ENCODE assay signal across 20 cellular contexts in the genomic region with DNA sequence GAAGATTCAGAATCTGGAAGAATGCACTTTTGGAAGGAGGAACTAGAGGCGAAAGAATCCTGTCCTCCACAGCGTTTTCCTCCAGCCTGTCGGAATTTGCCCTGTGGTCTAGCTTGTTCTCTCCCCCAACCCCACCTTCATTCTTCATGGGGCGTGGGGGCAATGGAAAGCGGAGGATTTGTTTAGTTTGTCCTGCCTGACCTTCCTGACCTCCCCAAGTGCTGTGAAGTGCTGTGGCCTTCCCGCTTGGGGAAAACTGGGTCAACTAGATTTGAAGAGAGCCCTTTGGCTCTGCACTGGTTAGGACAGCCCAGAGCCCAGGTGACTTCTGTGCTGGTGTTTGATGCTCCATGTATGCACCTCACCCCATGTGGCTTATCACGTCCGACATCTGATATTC. TPM values are rescaled to one million over a fixed set of nuclear protein-coding genes. Genes with fewer than 3 reads are reported as not detected.
DNase-seq lines count a peak whose midpoint lies in the region; ATAC-seq, FAIRE-seq and TF ChIP-seq lines count a peak whose summit lies in the region.
"Had no signal": no experiment of that assay in that cellular context is flagged by ENCODE, and none has a peak within 500 bp of the region (broad histone marks: within the 10 kb centered on the region; RNA-seq: fewer than 3 reads in every experiment).

No MANE protein-coding gene starts in this region.

- H3K79me2 ChIP-seq in GM23338 (replicated peaks; ENCODE audit: insufficient read depth) (no peaks in the 10 kb centered on the region), H1 (ENCODE audit: control insufficient read depth in 1 of 2, insufficient read depth in 2 of 2, low read length in 2 of 2) (no peaks in the 10 kb centered on the region)

- no peak overlapping the region for H3K4me3 Mint-ChIP-seq in GM23338
- no peak overlapping the region for H3K4me3 Mint-ChIP-seq in CD8-positive, alpha-beta memory T cell
- H3K4me3 Mint-ChIP-seq: CD4-positive, CD25-positive, alpha-beta regulatory T cell had no signal

- no peak overlapping the region for H3K56ac ChIP-seq in H1 (replicated peaks; ENCODE audit: insufficient read length, low read depth, low read length)

- H4K91ac ChIP-seq in H1 (replicated peaks; ENCODE audit: insufficient read length, low read length) = no peak overlapping the region

- no peak overlapping the region for H3K4ac ChIP-seq in H1 (replicated peaks; ENCODE audit: insufficient read length, low read depth, low read length)

- no peak overlapping the region for H3K27ac Mint-ChIP-seq in GM23338
- H3K27ac Mint-ChIP-seq in CD8-positive, alpha-beta memory T cell = peak overlapping the region in 1 of 8 donors; percentile 52

- no peak overlapping the region for H2BK20ac ChIP-seq in H1 (ENCODE audit: low read length)

- intact Hi-C loops in upper lobe of right lung (cut with DNase I) = no loop called here

- no peaks in the 10 kb centered on the region for H3K79me1 ChIP-seq in H1 (ENCODE audit: low read depth, low read length)

- DNase-seq in GM23338 (ENCODE audit: low spot score) = no peak
- no peak for DNase-seq in H1 (ENCODE audit: low read depth in 1 of 2, low spot score in 2 of 2)
- DNase-seq in lung (ENCODE audit: low spot score) = peak; percentile 29
- DNase-seq in upper lobe of right lung = no peak
- DNase-seq in D721Med (ENCODE audit: insufficient read length, low spot score) = no peak
- DNase-seq in CD8-positive, alpha-beta memory T cell = no peak
- DNase-seq: CD4-positive, CD25-positive, alpha-beta regulatory T cell; DND-41; IMR-90; NCI-H1105; NCI-H1694; NCI-H446 treated with DMSO at 0.1 percent for 48 hours; NCI-H526 treated with DMSO at 0.1 percent for 48 hours; Right ventricle myocardium superior had no signal

- no peak overlapping the region for H2BK120ac ChIP-seq in H1 (replicated peaks; ENCODE audit: low read depth, low read length)

- no peak overlapping the region for H3K23ac ChIP-seq in H1 (ENCODE audit: insufficient read length)

- H4K20me1 ChIP-seq in GM23338 (replicated peaks; ENCODE audit: insufficient read depth) (no peaks in the 10 kb centered on the region), H1 (replicated peaks in 1 of 2; ENCODE audit: control insufficient read depth in 1 of 2, insufficient read depth in 2 of 2, low read length in 2 of 2) (no peaks in the 10 kb centered on the region)

- H2AK5ac ChIP-seq in H1 (ENCODE audit: low read depth, low read length) = no peak overlapping the region

- no peak overlapping the region for H3K14ac ChIP-seq in H1 (ENCODE audit: insufficient read length)

- H3K9me2 ChIP-seq in GM23338 (ENCODE audit: insufficient read depth) = no peaks in the 10 kb centered on the region

- peak overlapping the region; percentile 87; the same call in 1 of the 2 replicates for H2AFZ ChIP-seq in GM23338
- peak overlapping the region; percentile 56; the same call in 1 of the 2 replicates for H2AFZ ChIP-seq in H1 (ENCODE audit: low read length)

- no peak for TF ChIP-seq RAD21 in H1 (IDR thresholded peaks at IDR 0.05 in 1 of 2, conservative IDR thresholded peaks at IDR 0.05 in 1 of 2; ENCODE audit: low read depth in 2 of 2, low read length in 2 of 2)

- no peak overlapping the region for H2BK12ac ChIP-seq in H1 (ENCODE audit: low read depth, low read length)

- H3K4me1 ChIP-seq in GM23338 (ENCODE audit: insufficient read depth) (peaks cover 7% of the 10 kb centered on the region), H1 (replicated peaks in 1 of 4; ENCODE audit: control insufficient read depth in 3 of 4, insufficient read depth in 4 of 4, low read length in 3 of 4) (peaks cover 3 to 7% (median 5%) of the 10 kb centered on the region in 4 experiments; a peak in 5 of 7 replicates), lung (ENCODE audit: control insufficient read depth in 2 of 2, insufficient read depth in 2 of 2, low read length in 2 of 2) (peaks cover 0 to 4% of the 10 kb centered on the region in 2 donors), upper lobe of right lung (no peaks in the 10 kb centered on the region)
- no peaks in the 10 kb centered on the region for H3K4me1 ChIP-seq in CD8-positive, alpha-beta memory T cell (ENCODE audit: insufficient read depth, low read length)

- no peaks in the 10 kb centered on the region for H3K9me3 Mint-ChIP-seq in GM23338
- H3K9me3 Mint-ChIP-seq in CD8-positive, alpha-beta memory T cell = no peaks in the 10 kb centered on the region

- no peaks in the 10 kb centered on the region for H3K23me2 ChIP-seq in H1 (ENCODE audit: low read depth, low read length)

- H3F3A ChIP-seq in GM23338 (replicated peaks; ENCODE audit: low read depth) = no peaks in the 10 kb centered on the region

- no peaks in the 10 kb centered on the region for H3K36me3 Mint-ChIP-seq in GM23338 (ENCODE audit: low read depth)
- H3K36me3 Mint-ChIP-seq in CD8-positive, alpha-beta memory T cell = no peaks in the 10 kb centered on the region

- TF ChIP-seq CTCF in GM23338 (conservative IDR thresholded peaks at IDR 0.05; ENCODE audit: low read depth in 2 of 2) (no peak), H1 (IDR thresholded peaks at IDR 0.05; ENCODE audit: control extremely low read depth in 1 of 3, insufficient read depth in 1 of 3, low read depth in 1 of 3, low read length in 3 of 3) (no peak), lung (IDR thresholded peaks at IDR 0.05; ENCODE audit: control extremely low read depth, extremely low read depth) (no peak), upper lobe of right lung (IDR thresholded peaks at IDR 0.05) (no peak), D721Med (IDR thresholded peaks at IDR 0.05; ENCODE audit: insufficient read depth, missing control alignments) (no peak)

- TF ChIP-seq POLR2A in H1 (IDR thresholded peaks at IDR 0.05; ENCODE audit: control extremely low read depth in 1 of 2, low read depth in 2 of 2, low read length in 2 of 2) = no peak

- WGBS in H1 (ENCODE audit: extremely low coverage in 1 of 2, insufficient coverage in 1 of 2, insufficient read length in 1 of 2, insufficient replicate concordance in 2 of 2, low coverage in 1 of 2, low lambda C conversion rate in 2 of 2, missing lambda C conversion rate in 1 of 2), 2 experiments = 71% methylated on average over 8 of the region's 8 CpGs; no CpG with 5 or more reads in 1 of the 2 experiments
- 68 to 83% methylated on average over 8 of the region's 8 CpGs for WGBS in lung, 2 donors

- peaks cover 4% of the 10 kb centered on the region; the same call in 1 of the 3 replicates for H3K4me1 Mint-ChIP-seq in GM23338
- H3K4me1 Mint-ChIP-seq in CD8-positive, alpha-beta memory T cell = peaks cover 4 to 13% (median 5%) of the 10 kb centered on the region in 3 donors

- H3K27me3 Mint-ChIP-seq in GM23338 (ENCODE audit: insufficient read depth, low read depth, poor library complexity) = peaks cover 2% of the 10 kb centered on the region
- no peaks in the 10 kb centered on the region for H3K27me3 Mint-ChIP-seq in CD8-positive, alpha-beta memory T cell
- H3K27me3 Mint-ChIP-seq: CD4-positive, CD25-positive, alpha-beta regulatory T cell had no signal

- H2BK5ac ChIP-seq in H1 (ENCODE audit: low read depth, low read length) = no peak overlapping the region

- H4K8ac ChIP-seq in H1 (ENCODE audit: extremely low read depth, insufficient read depth, low read length) = no peak overlapping the region

- H3K36me3 ChIP-seq in GM23338 (ENCODE audit: insufficient read depth) = no peaks in the 10 kb centered on the region
- H3K36me3 ChIP-seq in H1 (ENCODE audit: control insufficient read depth in 2 of 4, insufficient read depth in 4 of 4, low read length in 3 of 4) = no peaks in the 10 kb centered on the region
- no peaks in the 10 kb centered on the region for H3K36me3 ChIP-seq in lung (ENCODE audit: control insufficient read depth in 2 of 2, insufficient read depth in 2 of 2, low read length in 2 of 2)
- no peaks in the 10 kb centered on the region for H3K36me3 ChIP-seq in upper lobe of right lung
- H3K36me3 ChIP-seq in CD8-positive, alpha-beta memory T cell (ENCODE audit: insufficient read depth, low read length) = no peaks in the 10 kb centered on the region

- no peaks in the 10 kb centered on the region for H3K27me3 ChIP-seq in GM23338 (ENCODE audit: insufficient read depth)
- H3K27me3 ChIP-seq in H1 (replicated peaks in 1 of 4; ENCODE audit: control insufficient read depth in 3 of 4, extremely low read depth in 1 of 4, insufficient read depth in 3 of 4, low read length in 3 of 4) = no peaks in the 10 kb centered on the region
- H3K27me3 ChIP-seq in lung (ENCODE audit: control insufficient read depth, insufficient read depth) = no peaks in the 10 kb centered on the region
- no peaks in the 10 kb centered on the region for H3K27me3 ChIP-seq in upper lobe of right lung
- no peaks in the 10 kb centered on the region for H3K27me3 ChIP-seq in CD8-positive, alpha-beta memory T cell (ENCODE audit: insufficient read depth, low read length, poor library complexity, severe bottlenecking)

- H3K18ac ChIP-seq in H1 (ENCODE audit: extremely low read depth, low read length) = no peak overlapping the region

- CTCF ChIA-PET in H1 (lab: Charles Lee; ENCODE audit: partially characterized antibody) = interaction anchor here (0.7 to 0.9 kb wide), 2 partner anchors 9 to 12 kb away, joined by 3 to 4 read pairs; no protein-coding TSS in a partner anchor
- CTCF ChIA-PET in CD8-positive, alpha-beta memory T cell (lab: Charles Lee) = no interaction called here

- H3K9me3 ChIP-seq in H1 (ENCODE audit: insufficient read depth in 2 of 2, low read depth in 1 of 2, low read length in 1 of 2) (no peaks in the 10 kb centered on the region), lung (ENCODE audit: control insufficient read depth in 2 of 2, insufficient read depth in 1 of 2, low read length in 1 of 2) (peaks cover 0 to 3% of the 10 kb centered on the region in 2 donors), upper lobe of right lung (no peaks in the 10 kb centered on the region)
- H3K9me3 ChIP-seq in CD8-positive, alpha-beta memory T cell (ENCODE audit: low read length) = no peaks in the 10 kb centered on the region

- peak; percentile 64 for ATAC-seq in GM23338
- ATAC-seq in lung (ENCODE audit: insufficient read depth, low FRiP score) = peak; percentile 6
- peak; percentile 75 for ATAC-seq in upper lobe of right lung
- ATAC-seq in HG03469 (IDR thresholded peaks at IDR 0.05; ENCODE audit: unreplicated experiment) = no peak

- H3K27ac ChIP-seq in GM23338 (ENCODE audit: low read depth) (no peak overlapping the region), H1 (ENCODE audit: low read depth, low read length) (no peak overlapping the region), lung (ENCODE audit: low read depth in 1 of 2, low read length in 1 of 2) (no peak overlapping the region), upper lobe of right lung (no peak overlapping the region)
- no peak overlapping the region for H3K27ac ChIP-seq in CD8-positive, alpha-beta memory T cell (ENCODE audit: low read depth, low read length)
- H3K27ac ChIP-seq: KMS-11 had no signal

- FAIRE-seq in H1 (lab: Jason Lieb, UNC) = no peak
- FAIRE-seq in D721Med (lab: Jason Lieb, UNC) = no peak
- FAIRE-seq: GM12891, HTR-8/SVneo had no signal

- H4K5ac ChIP-seq in H1 (ENCODE audit: insufficient read length, low read depth, low read length) = no peak overlapping the region

- H3K9ac ChIP-seq in H1 (replicated peaks in 1 of 4; ENCODE audit: extremely low read depth in 1 of 4, low read depth in 3 of 4, low read length in 3 of 4) = no peak overlapping the region
- H3K9ac ChIP-seq: KMS-11 had no signal

- H3K4me3 ChIP-seq in GM23338 (no peak overlapping the region), H1 (ENCODE audit: extremely low read depth in 1 of 4, insufficient read depth in 2 of 4, low read depth in 3 of 4, low read length in 4 of 4) (no peak overlapping the region), lung (no peak overlapping the region), upper lobe of right lung (no peak overlapping the region)
- no peak overlapping the region for H3K4me3 ChIP-seq in CD8-positive, alpha-beta memory T cell (ENCODE audit: low read length)

- H3K4me2 ChIP-seq in GM23338 (no peak overlapping the region), H1 (ENCODE audit: insufficient read depth in 1 of 2, low read depth in 2 of 2, low read length in 2 of 2) (peak overlapping the region in 1 of 2 experiments; percentile 30; a peak in 1 of 4 replicates)
- H3K4me2 ChIP-seq: KMS-11 had no signal

- H2BK15ac ChIP-seq in H1 (ENCODE audit: low read length) = no peak overlapping the region

- TF ChIP-seq EP300 in H1 (IDR thresholded peaks at IDR 0.05; ENCODE audit: borderline replicate concordance in 1 of 2, low read depth in 2 of 2, low read length in 2 of 2) = no peak

- POLR2A ChIA-PET in H1 (lab: Charles Lee; ENCODE audit: partially characterized antibody) = interaction anchor here (0.6 kb wide), 1 partner anchor 29 kb away, joined by 3 read pairs; no protein-coding TSS in a partner anchor
- POLR2A ChIA-PET in CD8-positive, alpha-beta memory T cell (lab: Charles Lee) = no interaction called here

RNA-seq across cellular contexts. Expression of a gene that starts 49.1 kb away (rescaled TPM):
- total RNA-seq in GM23338 (2014; rRNA removed; shearing (Covaris generic)) = not detected in 2 replicates
- polyA plus RNA-seq in GM23338 (2016; fragmentation: Nextera tagmentation; extraction: Ambion mirVana) (0.23 and 0.33 TPM in 2 replicates), H1 (2011; rRNA removed) (0.02 and 0.11 TPM in 2 replicates), lung (1 to 10 TPM; 1.6 to 1.9 TPM)
- 0.43 and 0.80 TPM in 2 replicates for total RNA-seq in H1 (2021; fragmentation: NEBNext Ultra II Directional; extraction: Animal tissue kit (Norgen Biotek cat#: 25700))
- 0.06 TPM for polyA plus RNA-seq in H1 (2011; cell fraction: cytosol; rRNA removed)
- polyA plus RNA-seq in H1 (2011; cell fraction: nucleus; rRNA removed) = 0.04 TPM
- polyA plus RNA-seq in H1 (2012, experiment 1 of 2) = 0.13 to 0.23 TPM (median 0.18 TPM) in 3 of 4 replicates, not detected in the other
- polyA plus RNA-seq in H1 (2012, experiment 2 of 2) = 0.21 TPM
- polyA plus RNA-seq in H1 (2013, experiment 1 of 2) = 0.30 TPM
- 0.29 TPM for polyA plus RNA-seq in H1 (2013, experiment 2 of 2)
- not detected in 2 replicates for polyA minus RNA-seq in H1 (2011; rRNA and poly(A)+ RNA removed)
- polyA minus RNA-seq in H1 (2011; cell fraction: cytosol; rRNA and poly(A)+ RNA removed) = not detected
- not detected for polyA minus RNA-seq in H1 (2011; cell fraction: nucleus; rRNA and poly(A)+ RNA removed)
- total RNA-seq in lung (1 to 10 TPM in 1 of 2 donors, under 1 TPM in 1; 0.94 to 3.4 TPM), upper lobe of right lung (3.2 TPM)
- total RNA-seq in CD8-positive, alpha-beta memory T cell = 10 to 100 TPM; 48.9 to 53.3 TPM
- 58.6 TPM for polyA plus RNA-seq in CD8-positive, alpha-beta memory T cell
- total RNA-seq: G401, IMR-90, SK-MEL-5 had no signal

Comparison
In these comparisons a context has a peak if more than half of its experiments do, and no peak if none do; other contexts are left out.
1. RNA of a gene that starts 49.1 kb away (total RNA-seq): 48.9 to 53.3 TPM in CD8-positive, alpha-beta memory T cell; 0.94 to 3.4 TPM in lung, 3.2 TPM in upper lobe of right lung (single experiment), 0.43 to 0.80 TPM in H1 and not detected in GM23338; every median in the first group is over 10 times any median in the second.